Comparison of ENCODE assay signal across 14 cellular contexts in the genomic region with DNA sequence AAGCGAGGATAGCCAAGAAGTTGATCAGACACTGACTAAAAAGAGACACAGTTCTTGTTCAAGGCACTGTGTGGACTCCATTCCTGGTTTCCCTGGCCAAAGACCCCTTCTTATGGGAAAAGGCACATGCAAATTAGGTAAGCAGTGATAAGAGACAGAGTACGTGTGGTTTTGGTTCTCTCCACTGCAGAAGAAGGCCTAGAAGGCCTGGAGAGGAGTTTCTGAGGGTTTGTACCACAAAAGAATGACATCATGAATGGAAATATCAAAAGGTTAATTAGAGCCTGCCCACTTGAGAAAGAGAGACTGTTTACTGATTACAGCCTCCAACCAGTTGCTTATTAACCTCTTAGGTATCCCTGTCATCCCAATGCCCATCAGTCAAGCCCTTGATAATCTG.
DNase-seq lines count a peak whose midpoint lies in the region; ATAC-seq and TF ChIP-seq lines count a peak whose summit lies in the region.
"Had no signal": no experiment of that assay in that cellular context is flagged by ENCODE, and none has a peak within 500 bp of the region (broad histone marks: within the 10 kb centered on the region; RNA-seq: fewer than 3 reads in every experiment).

No MANE protein-coding gene starts in this region.

- no peak for TF ChIP-seq CTCF in activated CD8-positive, alpha-beta T cell treated with anti-CD3 and anti-CD28 coated beads for 36 hours (IDR thresholded peaks at IDR 0.05)
- TF ChIP-seq CTCF in dorsolateral prefrontal cortex (IDR thresholded peaks at IDR 0.05 in 54 of 56, conservative IDR thresholded peaks at IDR 0.05 in 2 of 56; ENCODE audit: low read depth in 1 of 56, partially characterized antibody in 56 of 56), result no peak
- no peak for TF ChIP-seq CTCF in endothelial cell (IDR thresholded peaks at IDR 0.05; ENCODE audit: unreplicated experiment)

- peaks cover 8% of the 10 kb centered on the region for H3K4me1 Mint-ChIP-seq in activated CD8-positive, alpha-beta T cell treated with anti-CD3 and anti-CD28 coated beads for 36 hours (ENCODE audit: low read depth)
- peaks cover 5% of the 10 kb centered on the region for H3K4me1 Mint-ChIP-seq in activated CD8-positive, alpha-beta T cell treated with anti-CD3 and anti-CD28 coated beads, Interleukin-2, amount 10 ng/mL, durations not matched to agents 7 days and 5 days (ENCODE audit: low read depth)
- H3K4me1 Mint-ChIP-seq in stimulated activated memory B cell treated with anti-CD40 and anti-IgM and Interleukin-4, amounts not matched to agents 10 μg/mL and 1 μg/mL and 100 μg/mL, for 72 hours, result peaks cover 28% of the 10 kb centered on the region
- H3K4me1 Mint-ChIP-seq in endothelial cell (ENCODE audit: unreplicated experiment), result no peaks in the 10 kb centered on the region

- H3K4me3 Mint-ChIP-seq in activated CD8-positive, alpha-beta T cell treated with anti-CD3 and anti-CD28 coated beads for 36 hours, result no peak overlapping the region
- H3K4me3 Mint-ChIP-seq in activated CD8-positive, alpha-beta T cell treated with anti-CD3 and anti-CD28 coated beads, Interleukin-2, amount 10 ng/mL, durations not matched to agents 7 days and 5 days, result no peak overlapping the region
- no peak overlapping the region for H3K4me3 Mint-ChIP-seq in stimulated activated memory B cell treated with anti-CD40 and anti-IgM and Interleukin-4, amounts not matched to agents 10 μg/mL and 1 μg/mL and 100 μg/mL, for 72 hours
- no peak overlapping the region for H3K4me3 Mint-ChIP-seq in endothelial cell (ENCODE audit: unreplicated experiment)
- H3K4me3 Mint-ChIP-seq: IgD-negative memory B cell had no signal

- no peak overlapping the region for H3K4me3 ChIP-seq in dorsolateral prefrontal cortex
- H3K4me3 ChIP-seq: cardiac muscle cell, esophagus squamous epithelium, vagina had no signal

- no peaks in the 10 kb centered on the region for H3K36me3 Mint-ChIP-seq in activated CD8-positive, alpha-beta T cell treated with anti-CD3 and anti-CD28 coated beads for 36 hours (ENCODE audit: low read depth)
- no peaks in the 10 kb centered on the region for H3K36me3 Mint-ChIP-seq in activated CD8-positive, alpha-beta T cell treated with anti-CD3 and anti-CD28 coated beads, Interleukin-2, amount 10 ng/mL, durations not matched to agents 7 days and 5 days (ENCODE audit: low read depth)
- no peaks in the 10 kb centered on the region for H3K36me3 Mint-ChIP-seq in stimulated activated memory B cell treated with anti-CD40 and anti-IgM and Interleukin-4, amounts not matched to agents 10 μg/mL and 1 μg/mL and 100 μg/mL, for 72 hours
- no peaks in the 10 kb centered on the region for H3K36me3 Mint-ChIP-seq in endothelial cell (ENCODE audit: low read depth, unreplicated experiment)

- H3K9me3 Mint-ChIP-seq in activated CD8-positive, alpha-beta T cell treated with anti-CD3 and anti-CD28 coated beads for 36 hours, result no peaks in the 10 kb centered on the region
- no peaks in the 10 kb centered on the region for H3K9me3 Mint-ChIP-seq in activated CD8-positive, alpha-beta T cell treated with anti-CD3 and anti-CD28 coated beads, Interleukin-2, amount 10 ng/mL, durations not matched to agents 7 days and 5 days (ENCODE audit: insufficient read depth)
- peaks cover 3% of the 10 kb centered on the region for H3K9me3 Mint-ChIP-seq in stimulated activated memory B cell treated with anti-CD40 and anti-IgM and Interleukin-4, amounts not matched to agents 10 μg/mL and 1 μg/mL and 100 μg/mL, for 72 hours
- H3K9me3 Mint-ChIP-seq in endothelial cell (ENCODE audit: unreplicated experiment), result no peaks in the 10 kb centered on the region
- H3K9me3 Mint-ChIP-seq: IgD-negative memory B cell had no signal

- ATAC-seq in activated CD8-positive, alpha-beta T cell treated with anti-CD3 and anti-CD28 coated beads for 36 hours, result peak; percentile 53
- ATAC-seq in activated CD8-positive, alpha-beta T cell treated with anti-CD3 and anti-CD28 coated beads, Interleukin-2, amount 10 ng/mL, durations not matched to agents 7 days and 5 days, result no peak
- ATAC-seq in GM21737 (IDR thresholded peaks at IDR 0.05; ENCODE audit: unreplicated experiment) (peak; percentile 85), HG03175 (IDR thresholded peaks at IDR 0.05; ENCODE audit: unreplicated experiment) (peak; percentile 88)
- peak; percentile 51 for ATAC-seq in stimulated activated memory B cell treated with anti-CD40 and anti-IgM and Interleukin-4, amounts not matched to agents 10 μg/mL and 1 μg/mL and 100 μg/mL, for 72 hours

- no peak overlapping the region for H3K27ac ChIP-seq in dorsolateral prefrontal cortex
- H3K27ac ChIP-seq: cardiac muscle cell, esophagus squamous epithelium, vagina had no signal

- no peak for DNase-seq in activated CD8-positive, alpha-beta T cell treated with anti-CD3 and anti-CD28 coated beads for 36 hours
- no peak for DNase-seq in activated CD8-positive, alpha-beta T cell treated with anti-CD3 and anti-CD28 coated beads, Interleukin-2, amount 10 ng/mL, durations not matched to agents 7 days and 5 days
- no peak for DNase-seq in dorsolateral prefrontal cortex
- no peak for DNase-seq in GDM1 (lab: John Stamatoyannopoulos, UW)
- no peak for DNase-seq in endothelial cell (ENCODE audit: low spot score)
- DNase-seq: activated T-cell treated with anti-CD3 and anti-CD28 coated beads, Interleukin-2, amount 50 U/mL, for 48 hours; esophagus squamous epithelium; NCI-H187 treated with DMSO at 0.1 percent for 48 hours had no signal

- POLR2A ChIA-PET in activated CD8-positive, alpha-beta T cell treated with anti-CD3 and anti-CD28 coated beads for 36 hours (lab: Charles Lee), result no interaction called here
- POLR2A ChIA-PET in activated CD8-positive, alpha-beta T cell treated with anti-CD3 and anti-CD28 coated beads, Interleukin-2, amount 10 ng/mL, durations not matched to agents 7 days and 5 days (lab: Charles Lee), result no interaction called here

- CTCF ChIA-PET in activated CD8-positive, alpha-beta T cell treated with anti-CD3 and anti-CD28 coated beads for 36 hours (lab: Charles Lee), result no interaction called here
- CTCF ChIA-PET in activated CD8-positive, alpha-beta T cell treated with anti-CD3 and anti-CD28 coated beads, Interleukin-2, amount 10 ng/mL, durations not matched to agents 7 days and 5 days (lab: Charles Lee), result no interaction called here

- intact Hi-C loops in activated CD8-positive, alpha-beta T cell treated with anti-CD3 and anti-CD28 coated beads for 36 hours (cut with micrococcal nuclease), result no loop called here
- intact Hi-C loops in dorsolateral prefrontal cortex (cut with DNase I), result no loop called here

- H3K27ac Mint-ChIP-seq in activated CD8-positive, alpha-beta T cell treated with anti-CD3 and anti-CD28 coated beads for 36 hours, result no peak overlapping the region
- H3K27ac Mint-ChIP-seq in activated CD8-positive, alpha-beta T cell treated with anti-CD3 and anti-CD28 coated beads, Interleukin-2, amount 10 ng/mL, durations not matched to agents 7 days and 5 days, result no peak overlapping the region
- H3K27ac Mint-ChIP-seq in stimulated activated memory B cell treated with anti-CD40 and anti-IgM and Interleukin-4, amounts not matched to agents 10 μg/mL and 1 μg/mL and 100 μg/mL, for 72 hours, result peak overlapping the region; percentile 8
- no peak overlapping the region for H3K27ac Mint-ChIP-seq in endothelial cell (ENCODE audit: unreplicated experiment)

- peaks cover 3% of the 10 kb centered on the region for H3K27me3 Mint-ChIP-seq in activated CD8-positive, alpha-beta T cell treated with anti-CD3 and anti-CD28 coated beads for 36 hours
- peaks cover 15% of the 10 kb centered on the region for H3K27me3 Mint-ChIP-seq in activated CD8-positive, alpha-beta T cell treated with anti-CD3 and anti-CD28 coated beads, Interleukin-2, amount 10 ng/mL, durations not matched to agents 7 days and 5 days (ENCODE audit: low read depth)
- H3K27me3 Mint-ChIP-seq in stimulated activated memory B cell treated with anti-CD40 and anti-IgM and Interleukin-4, amounts not matched to agents 10 μg/mL and 1 μg/mL and 100 μg/mL, for 72 hours, result no peaks in the 10 kb centered on the region
- H3K27me3 Mint-ChIP-seq in endothelial cell (ENCODE audit: unreplicated experiment), result no peaks in the 10 kb centered on the region
- H3K27me3 Mint-ChIP-seq: IgD-negative memory B cell had no signal

- H3K27me3 ChIP-seq in dorsolateral prefrontal cortex, result peaks cover 0 to 5% (median 0%) of the 10 kb centered on the region in 45 donors
- H3K27me3 ChIP-seq: cardiac muscle cell, esophagus squamous epithelium, vagina had no signal
